Comparison of ENCODE assay signal across 19 cellular contexts in the genomic region with DNA sequence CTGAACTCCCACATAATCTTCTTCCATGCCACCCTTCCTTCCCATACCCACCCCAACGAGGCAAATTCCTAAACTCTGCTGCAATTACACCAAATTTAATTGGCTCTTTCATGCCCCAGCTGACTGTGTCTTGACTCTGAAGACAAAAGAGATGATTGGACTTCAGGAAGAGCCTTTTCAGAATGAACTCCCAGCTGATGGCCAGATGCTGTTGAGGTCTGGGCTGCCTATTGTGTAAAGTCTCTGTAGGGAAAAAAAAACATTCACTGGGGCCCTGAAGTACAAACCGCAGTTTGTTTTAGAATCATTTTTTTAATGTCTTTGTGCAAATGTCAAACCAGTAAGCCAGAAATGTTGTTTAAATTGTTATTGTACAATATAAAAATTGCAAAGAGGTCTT.
A peak's percentile ranks its signal among the peaks of the same experiment; 100 is the strongest.
DNase-seq lines count a peak whose midpoint lies in the region; FAIRE-seq and TF ChIP-seq lines count a peak whose summit lies in the region.
"Had no signal": no experiment of that assay in that cellular context is flagged by ENCODE, and none has a peak within 500 bp of the region (broad histone marks: within the 10 kb centered on the region; RNA-seq: fewer than 3 reads in every experiment).

No MANE protein-coding gene starts in this region.

- H3K27ac Mint-ChIP-seq in neural progenitor cell (no peak overlapping the region), Calu3 (ENCODE audit: unreplicated experiment) (no peak overlapping the region)
- H3K27ac Mint-ChIP-seq: activated naive CD8-positive, alpha-beta T cell treated with anti-CD3 and anti-CD28 coated beads for 36 hours had no signal

- H3K9me3 Mint-ChIP-seq in neural progenitor cell (no peaks in the 10 kb centered on the region), Calu3 (ENCODE audit: low read depth, unreplicated experiment) (no peaks in the 10 kb centered on the region)

- H3K36me3 Mint-ChIP-seq in neural progenitor cell (no peaks in the 10 kb centered on the region), Calu3 (ENCODE audit: insufficient read depth, unreplicated experiment) (no peaks in the 10 kb centered on the region)
- H3K36me3 Mint-ChIP-seq: activated naive CD8-positive, alpha-beta T cell treated with anti-CD3 and anti-CD28 coated beads for 36 hours had no signal

- H3K4me2 ChIP-seq in BLaER1 (0 out of 2 replicates have a peak overlapping the region, but pooled peaks have one; percentile 7), neural progenitor cell (peak overlapping the region; percentile 20)

- H3K36me3 ChIP-seq in BLaER1 (no peaks in the 10 kb centered on the region), neural progenitor cell (no peaks in the 10 kb centered on the region)
- H3K36me3 ChIP-seq: heart left ventricle, MG63, neutrophil, right atrium auricular region had no signal

- H3K4me1 ChIP-seq in BLaER1 = peaks cover 7% of the 10 kb centered on the region
- peaks cover 10% of the 10 kb centered on the region for H3K4me1 ChIP-seq in neural progenitor cell
- H3K4me1 ChIP-seq: right atrium auricular region had no signal

- H3K4me3 Mint-ChIP-seq in neural progenitor cell = no peak overlapping the region
- H3K4me3 Mint-ChIP-seq in Calu3 (ENCODE audit: low read depth, unreplicated experiment) = no peak overlapping the region
- H3K4me3 Mint-ChIP-seq: activated naive CD8-positive, alpha-beta T cell treated with anti-CD3 and anti-CD28 coated beads for 36 hours had no signal

- no TSS peak for BruUV-seq in Calu3 (replicated peaks; lab: Mats Ljungman, UMichigan)

- H3K9me3 ChIP-seq in BLaER1 (no peaks in the 10 kb centered on the region), neural progenitor cell (ENCODE audit: low read depth) (no peaks in the 10 kb centered on the region)
- H3K9me3 ChIP-seq: MG63, neutrophil, right atrium auricular region had no signal

- CTCF ChIA-PET in Calu3 (lab: Charles Lee) = no interaction called here

- H3K27me3 ChIP-seq in BLaER1 (no peaks in the 10 kb centered on the region), neural progenitor cell (no peaks in the 10 kb centered on the region)
- H3K27me3 ChIP-seq: heart left ventricle, MG63, neutrophil, right atrium auricular region had no signal

- FAIRE-seq in GM19239 (lab: Jason Lieb, UNC) = no peak
- FAIRE-seq: colon, islet of Langerhans had no signal

- peaks cover 10% of the 10 kb centered on the region for H3K4me1 Mint-ChIP-seq in neural progenitor cell
- H3K4me1 Mint-ChIP-seq in Calu3 (ENCODE audit: low read depth, unreplicated experiment) = no peaks in the 10 kb centered on the region
- H3K4me1 Mint-ChIP-seq: activated naive CD8-positive, alpha-beta T cell treated with anti-CD3 and anti-CD28 coated beads for 36 hours had no signal

- no peaks in the 10 kb centered on the region for H3K79me2 ChIP-seq in neural progenitor cell (ENCODE audit: low read depth)

- H2AFZ ChIP-seq in neural progenitor cell (replicated peaks) = no peak overlapping the region

- H3K4me3 ChIP-seq in BLaER1 (no peak overlapping the region), neural progenitor cell (no peak overlapping the region)
- H3K4me3 ChIP-seq: heart left ventricle, MG63, right atrium auricular region had no signal

- H3K9ac ChIP-seq in BLaER1 (no peak overlapping the region), neural progenitor cell (no peak overlapping the region)

- H3K27ac ChIP-seq in BLaER1 = no peak overlapping the region
- no peak overlapping the region for H3K27ac ChIP-seq in neural progenitor cell
- H3K27ac ChIP-seq in caudate nucleus (ENCODE audit: low read depth, low read length) = no peak overlapping the region
- H3K27ac ChIP-seq: heart left ventricle, neutrophil, right atrium auricular region had no signal

- no peaks in the 10 kb centered on the region for H4K20me1 ChIP-seq in BLaER1
- H4K20me1 ChIP-seq in neural progenitor cell (ENCODE audit: low read depth) = no peaks in the 10 kb centered on the region

- H3K27me3 Mint-ChIP-seq in neural progenitor cell (ENCODE audit: insufficient read depth, low read depth) (peaks cover 2% of the 10 kb centered on the region), Calu3 (ENCODE audit: unreplicated experiment) (no peaks in the 10 kb centered on the region)
- H3K27me3 Mint-ChIP-seq: activated naive CD8-positive, alpha-beta T cell treated with anti-CD3 and anti-CD28 coated beads for 36 hours had no signal

- intact Hi-C loops in Calu3 (cut with micrococcal nuclease; ENCODE audit: unreplicated experiment) = no loop called here

- TF ChIP-seq CTCF in neural progenitor cell (IDR thresholded peaks at IDR 0.05) = no peak
- TF ChIP-seq CTCF in Calu3 (IDR thresholded peaks at IDR 0.05; ENCODE audit: unreplicated experiment) = no peak

- DNase-seq in NCI-H226 = peak; percentile 63
- peak; percentile 86 for DNase-seq in fibroblast of gingiva (ENCODE audit: low read depth)
- peak; percentile 59 for DNase-seq in neural progenitor cell (ENCODE audit: low spot score)
- no peak for DNase-seq in GM19239 (ENCODE audit: insufficient read length, low spot score)
- no peak for DNase-seq in NCI-H82 (lab: John Stamatoyannopoulos, UW)
- DNase-seq in caudate nucleus (lab: John Stamatoyannopoulos, UW) = no peak
- no peak for DNase-seq in Calu3
- DNase-seq: activated CD4-positive, alpha-beta T cell treated with anti-CD3 and anti-CD28 coated beads, Interleukin-2, amount 50 U/mL, for 1 hour; activated naive CD8-positive, alpha-beta T cell treated with anti-CD3 and anti-CD28 coated beads for 36 hours; AML-193; heart left ventricle; MG63; NCI-H1694 treated with DMSO at 0.1 percent for 48 hours; NCI-H510A had no signal

- H3F3A ChIP-seq in neural progenitor cell (ENCODE audit: low read depth) = no peaks in the 10 kb centered on the region

Comparison
In these comparisons a context has a peak if more than half of its experiments do, and no peak if none do; other contexts are left out.
1. DNase-seq: peak in NCI-H226 (single experiment), fibroblast of gingiva (single experiment) and neural progenitor cell (single experiment); none in GM19239 (single experiment), NCI-H82 (single experiment), caudate nucleus (0 of 61) and Calu3 (single experiment).